ENCODE assay signal across 8 cellular contexts in the genomic region with DNA sequence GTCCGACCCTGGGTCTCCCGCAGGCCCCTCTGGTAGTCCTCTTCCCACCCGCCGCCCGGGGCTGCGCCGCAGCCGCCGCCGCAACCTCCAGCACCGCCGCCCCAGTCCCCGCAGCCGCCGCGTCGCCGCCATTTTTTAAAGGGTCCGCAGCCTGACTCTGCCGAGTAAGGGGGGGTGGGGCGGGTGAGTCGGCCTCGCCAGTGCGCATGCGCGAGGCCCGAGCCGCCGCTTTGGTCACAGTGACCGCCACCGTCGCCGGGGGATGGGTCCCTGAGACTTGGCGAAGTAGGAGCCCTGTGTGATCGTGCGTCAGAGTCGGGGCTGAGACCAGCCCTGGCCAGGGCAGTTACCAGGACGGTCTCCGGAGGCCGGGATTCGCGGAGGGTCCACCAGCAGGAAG.
DNase-seq lines count a peak whose midpoint lies in the region; ATAC-seq, FAIRE-seq and TF ChIP-seq lines count a peak whose summit lies in the region.
"Not testable (repeated sequence)": the region's sequence is repeated elsewhere in the genome, so short reads cannot be mapped to it uniquely, and the experiment has no call there.

No MANE protein-coding gene starts in this region.

- H3K79me2 ChIP-seq in astrocyte (ENCODE audit: insufficient read depth, low read length) = not testable (repeated sequence)

- peak overlapping the region; percentile 95 for H3K4me3 Mint-ChIP-seq in astrocyte (ENCODE audit: unreplicated experiment)

- TF ChIP-seq POLR2A in Raji (IDR thresholded peaks at IDR 0.05; ENCODE audit: insufficient read depth, low read depth, low read length) (0 out of 2 replicates have a peak, but pooled peaks have one; percentile 18), suprapubic skin (IDR thresholded peaks at IDR 0.05) (peak in 1 of 2 donors; percentile 43)

- H3K27ac ChIP-seq in astrocyte (ENCODE audit: low read depth, low read length) = not testable (repeated sequence)
- H3K27ac ChIP-seq in foreskin keratinocyte = peak overlapping the region; percentile 74
- H3K27ac ChIP-seq in suprapubic skin = peak overlapping the region; percentile 84

- TF ChIP-seq CTCF in GM06990 (IDR thresholded peaks at IDR 0.05; ENCODE audit: insufficient read depth, low read length, poor library complexity, severe bottlenecking); astrocyte (IDR thresholded peaks at IDR 0.05; ENCODE audit: insufficient read depth, low read depth, low read length); foreskin keratinocyte (conservative IDR thresholded peaks at IDR 0.05); suprapubic skin (IDR thresholded peaks at IDR 0.05): not testable (repeated sequence)

- not testable (repeated sequence) for H3K27me3 Mint-ChIP-seq in astrocyte (ENCODE audit: low read depth, unreplicated experiment)

- H2AFZ ChIP-seq in astrocyte (ENCODE audit: low read depth, low read length) = not testable (repeated sequence)

- not testable (repeated sequence) for H3K9me3 Mint-ChIP-seq in astrocyte (ENCODE audit: unreplicated experiment)

- WGBS in suprapubic skin = no CpG with 5 or more reads among the region's 42 CpGs

- not testable (repeated sequence) for H3K9me3 ChIP-seq in astrocyte (ENCODE audit: insufficient read depth, low read depth, low read length); mucosa of stomach (ENCODE audit: control insufficient read depth, low read length); suprapubic skin

- H3K9ac ChIP-seq in astrocyte (ENCODE audit: low read length) = not testable (repeated sequence)
- peak overlapping the region; percentile 65 for H3K9ac ChIP-seq in mucosa of stomach (ENCODE audit: low read length)

- not testable (repeated sequence) for H3K36me3 Mint-ChIP-seq in astrocyte (ENCODE audit: low read depth, unreplicated experiment)

- not testable (repeated sequence) for DNase-seq in GM06990 (ENCODE audit: extremely low read depth, insufficient read length); astrocyte (ENCODE audit: low read depth); foreskin keratinocyte
- peak; percentile 89 for DNase-seq in activated CD8-positive, alpha-beta memory T cell treated with anti-CD3 and anti-CD28 coated beads for 24 hours
- DNase-seq in stimulated activated CD4-positive, alpha-beta T cell treated with anti-CD3 and anti-CD28 coated beads, Interleukin-1b, Interleukin-23, amount 100 ng/mL, for 24 hours (ENCODE audit: low read depth in 4 of 4, low spot score in 1 of 4) = peak; percentile 7 to 55 (median 44)
- DNase-seq in suprapubic skin (ENCODE audit: low spot score in 2 of 2) = peak; percentile 82 to 89

- H3K4me1 Mint-ChIP-seq in astrocyte (ENCODE audit: low read depth, unreplicated experiment) = not testable (repeated sequence)

- ATAC-seq in foreskin keratinocyte = not testable (repeated sequence)

- H3K4me3 ChIP-seq in GM06990 (replicated peaks; ENCODE audit: low read depth, low read length) (peak overlapping the region; percentile 49), suprapubic skin (peak overlapping the region; percentile 67)
- H3K4me3 ChIP-seq in astrocyte (ENCODE audit: insufficient read depth, low read depth, low read length); mucosa of stomach (ENCODE audit: low read length): not testable (repeated sequence)

- H3K4me2 ChIP-seq in astrocyte (ENCODE audit: low read length) = not testable (repeated sequence)

- FAIRE-seq in astrocyte (lab: Jason Lieb, UNC) = not testable (repeated sequence)

- H3K36me3 ChIP-seq in GM06990 (ENCODE audit: control insufficient read depth, insufficient read depth, low read length); astrocyte (ENCODE audit: insufficient read depth, low read length); mucosa of stomach (ENCODE audit: control insufficient read depth, insufficient read depth, low read length); suprapubic skin: not testable (repeated sequence)

- H3K27ac Mint-ChIP-seq in astrocyte (ENCODE audit: unreplicated experiment) = not testable (repeated sequence)

- H4K20me1 ChIP-seq in astrocyte (ENCODE audit: insufficient read depth, low read length) = not testable (repeated sequence)

- H3K27me3 ChIP-seq in GM06990 (replicated peaks; ENCODE audit: control insufficient read depth, insufficient read depth, low read length); astrocyte (ENCODE audit: insufficient read depth, low read length); foreskin keratinocyte; mucosa of stomach (ENCODE audit: control insufficient read depth, insufficient read depth, low read length); suprapubic skin: not testable (repeated sequence)

- not testable (repeated sequence) for TF ChIP-seq EP300 in suprapubic skin (IDR thresholded peaks at IDR 0.05)

- not testable (repeated sequence) for H3K4me1 ChIP-seq in astrocyte (ENCODE audit: insufficient read depth, low read length); foreskin keratinocyte; mucosa of stomach (ENCODE audit: control insufficient read depth, insufficient read depth, low read length); suprapubic skin
